Comparison of ENCODE assay signal across 1 cellular context in the genomic region with DNA sequence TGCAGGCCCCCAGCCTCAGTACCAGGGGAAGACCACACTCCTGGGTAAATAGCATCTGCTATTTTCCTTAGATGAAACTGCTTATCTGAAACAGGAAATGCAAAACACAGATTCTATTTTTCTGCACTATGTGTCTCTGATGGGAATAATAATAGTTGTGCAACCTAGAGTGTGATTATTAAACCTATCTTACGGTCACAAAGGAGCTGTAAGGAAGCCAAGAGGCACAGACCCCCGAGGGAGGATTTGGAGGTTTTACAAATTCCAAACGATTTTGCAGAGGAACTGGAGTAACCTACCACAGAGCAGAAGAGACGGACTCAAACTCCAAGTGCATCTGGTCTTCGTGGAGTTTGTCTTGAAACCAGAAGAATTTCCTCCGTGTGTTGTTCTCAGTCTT.
TF ChIP-seq lines count a peak whose summit lies in the region.

No MANE protein-coding gene starts in this region.

TF ChIP-seq in HepG2, 621 proteins besides CTCF, POLR2A, EP300 and RAD21:
- no peak for TF ChIP-seq RXRB (CRISPR knock-in tag; IDR thresholded peaks at IDR 0.05; ENCODE audit: borderline replicate concordance)
TF ChIP-seq in HepG2: peak in this region for 0.
